Comparison of ENCODE assay signal across 16 cellular contexts in the genomic region with DNA sequence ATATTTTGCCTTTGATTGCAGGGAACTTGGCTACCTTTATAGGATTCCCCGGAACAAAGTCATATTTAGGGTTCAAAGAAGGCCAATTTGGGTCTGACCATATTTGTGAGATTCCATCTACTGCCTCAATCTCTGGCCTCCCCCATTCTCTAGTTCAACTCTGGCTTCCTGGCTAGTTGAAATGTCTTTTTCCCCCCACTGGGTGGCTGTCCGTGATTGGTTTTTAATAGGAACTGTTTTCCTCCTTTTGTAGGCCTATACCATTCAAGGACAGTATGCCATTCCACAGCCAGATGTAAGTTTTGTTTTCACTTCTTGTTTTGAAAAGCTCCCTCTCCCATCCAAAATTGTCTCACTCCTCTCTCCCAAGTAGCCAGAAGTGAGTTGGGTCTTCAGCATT. TPM values are rescaled to one million over a fixed set of nuclear protein-coding genes. Genes with fewer than 3 reads are reported as not detected.
A peak's percentile ranks its signal among the peaks of the same experiment; 100 is the strongest.
DNase-seq lines count a peak whose midpoint lies in the region; ATAC-seq and TF ChIP-seq lines count a peak whose summit lies in the region.
"Had no signal": no experiment of that assay in that cellular context is flagged by ENCODE, and none has a peak within 500 bp of the region (broad histone marks: within the 10 kb centered on the region; RNA-seq: fewer than 3 reads in every experiment).

No MANE protein-coding gene starts in this region.

- H3K9me3 Mint-ChIP-seq in neural crest cell = no peaks in the 10 kb centered on the region
- H3K9me3 Mint-ChIP-seq: T-helper 1 cell treated with Interleukin-12 subunit alpha and Interleukin-12 subunit beta and Interleukin-4 antibody, amounts not matched to agents 30 μg/mL and 1 μg/mL, for 36 hours had no signal

- H3K27ac Mint-ChIP-seq in neural crest cell (ENCODE audit: unreplicated experiment) = no peak overlapping the region
- H3K27ac Mint-ChIP-seq: T-helper 1 cell treated with Interleukin-12 subunit alpha and Interleukin-12 subunit beta and Interleukin-4 antibody, amounts not matched to agents 30 μg/mL and 1 μg/mL, for 36 hours had no signal

- no peak overlapping the region for H3K9ac ChIP-seq in SK-N-MC (ENCODE audit: insufficient read length)

- no peak overlapping the region for H3K4me3 ChIP-seq in SK-N-MC
- H3K4me3 ChIP-seq: hepatocyte, lung had no signal

- H3K4me1 Mint-ChIP-seq in neural crest cell = peaks cover 17% of the 10 kb centered on the region

- H3K9me3 ChIP-seq in SK-N-MC (ENCODE audit: low read depth, low read length) = no peaks in the 10 kb centered on the region

- no peaks in the 10 kb centered on the region for H3K27me3 Mint-ChIP-seq in neural crest cell (ENCODE audit: low read depth)

- H3K27ac ChIP-seq in SK-N-MC = 0 out of 2 replicates have a peak overlapping the region, but pooled peaks have one; percentile 26
- H3K27ac ChIP-seq: hepatocyte had no signal

- peaks cover 41% of the 10 kb centered on the region for H3K36me3 Mint-ChIP-seq in neural crest cell (ENCODE audit: low read depth)

- no peak overlapping the region for H3K4me3 Mint-ChIP-seq in neural crest cell
- H3K4me3 Mint-ChIP-seq: T-helper 1 cell treated with Interleukin-12 subunit alpha and Interleukin-12 subunit beta and Interleukin-4 antibody, amounts not matched to agents 30 μg/mL and 1 μg/mL, for 36 hours had no signal

- peak; percentile 16 for TF ChIP-seq CTCF in neural crest cell (conservative IDR thresholded peaks at IDR 0.05)

- DNase-seq in SIG-M5 treated with dmso at 0.1 percent for 504 hours (lab: John Stamatoyannopoulos, UW; ENCODE audit: unreplicated experiment) = peak; percentile 43
- no peak for DNase-seq in SIG-M5 (lab: John Stamatoyannopoulos, UW)
- DNase-seq in SK-N-MC (ENCODE audit: low read depth, low spot score) = no peak
- DNase-seq in neural crest cell (ENCODE audit: low read depth, low spot score) = no peak
- DNase-seq in stimulated activated CD4-positive, alpha-beta T cell treated with anti-CD3 and anti-CD28 coated beads, Interleukin-1b, Interleukin-23, amount 100 ng/mL, for 48 hours = no peak
- DNase-seq: DMS79 treated with DMSO at 0.1 percent for 48 hours; effector CD4-positive, alpha-beta T cell; H7; NCI-H1930; NK-92 treated with Interleukin-12 subunit alpha and Interleukin-12 subunit beta, amount 100 ng/mL, for 24 hours; stimulated activated CD4-positive, alpha-beta T cell treated with anti-CD3 and anti-CD28 coated beads, Interleukin-4, amount 100 ng/mL, for 24 hours had no signal

- no peak for ATAC-seq in HG02938 (IDR thresholded peaks at IDR 0.05; ENCODE audit: unreplicated experiment)

- H3K36me3 ChIP-seq in SK-N-MC (ENCODE audit: insufficient read depth, low read length) = peaks cover 100% of the 10 kb centered on the region

RNA-seq across cellular contexts. Expression of a gene that starts 13.8 kb away (rescaled TPM):
- total RNA-seq in neural crest cell = 1,351 and 1,375 TPM in 2 replicates

RNA-seq across cellular contexts. Expression of a gene that starts 24.1 kb away (rescaled TPM):
- total RNA-seq in neural crest cell = 82.8 and 89.1 TPM in 2 replicates

RNA-seq across cellular contexts. Expression of a gene that starts 33.6 kb away (rescaled TPM):
- 32.9 and 33.0 TPM in 2 replicates for total RNA-seq in neural crest cell

RNA-seq across cellular contexts. Expression of a gene that starts 35.4 kb away (rescaled TPM):
- 66.6 and 73.1 TPM in 2 replicates for total RNA-seq in neural crest cell

RNA-seq across cellular contexts. Expression of a gene that starts 41.6 kb away (rescaled TPM):
- 0.73 TPM in 1 of 2 replicates, not detected in the other for total RNA-seq in neural crest cell
- total RNA-seq: H7, hepatocyte, lung, pulmonary artery endothelial cell had no signal
